1 cellular context compared by ENCODE assay signal in genomic region chr1:83919872-83920271, GRCh38.
TF ChIP-seq lines count a peak whose summit lies in the region.

No MANE protein-coding gene starts in this region.

TF ChIP-seq in K562, 482 proteins besides CTCF, POLR2A, EP300 and RAD21 (continued from another document):
- TF ChIP-seq E4F1 (CRISPR knock-in tag; IDR thresholded peaks at IDR 0.05; ENCODE audit: borderline replicate concordance): no peak
- no peak for TF ChIP-seq RBFOX2 (IDR thresholded peaks at IDR 0.05; ENCODE audit: low read depth, low read length)
- no peak for TF ChIP-seq SAP30 (IDR thresholded peaks at IDR 0.05; ENCODE audit: borderline replicate concordance, insufficient read depth, low read depth, low read length, poor library complexity, severe bottlenecking)
- no peak for TF ChIP-seq HNRNPUL1 (IDR thresholded peaks at IDR 0.05; ENCODE audit: low read length)
- no peak for TF ChIP-seq RBM15 (IDR thresholded peaks at IDR 0.05; ENCODE audit: insufficient read depth, low read length)
- TF ChIP-seq SPI1 (IDR thresholded peaks at IDR 0.05; ENCODE audit: borderline replicate concordance, low read depth, low read length): no peak
- no peak for TF ChIP-seq ZFP1 (CRISPR knock-in tag; IDR thresholded peaks at IDR 0.05)
- no peak for TF ChIP-seq FOXK1 (CRISPR knock-in tag; IDR thresholded peaks at IDR 0.05; ENCODE audit: borderline replicate concordance)
- TF ChIP-seq NR3C1 (CRISPR knock-in tag; IDR thresholded peaks at IDR 0.05): no peak
- no peak for TF ChIP-seq USF2 (CRISPR knock-in tag; IDR thresholded peaks at IDR 0.05)
- TF ChIP-seq CBX8 (IDR thresholded peaks at IDR 0.05; ENCODE audit: borderline replicate concordance, extremely low read depth, low read depth, low read length, poor library complexity, severe bottlenecking): no peak
- no peak for TF ChIP-seq SETDB1 (IDR thresholded peaks at IDR 0.05; ENCODE audit: low read length)
- TF ChIP-seq ZNF232 (CRISPR knock-in tag; IDR thresholded peaks at IDR 0.05): no peak
- peak; percentile 92 for TF ChIP-seq MAFF (IDR thresholded peaks at IDR 0.05; ENCODE audit: low read length)
- peak; percentile 96 for TF ChIP-seq MAFK (IDR thresholded peaks at IDR 0.05; ENCODE audit: low read length)
- peak; percentile 85 for TF ChIP-seq MAFG (tag; conservative IDR thresholded peaks at IDR 0.05)
- TF ChIP-seq CEBPB (tag; IDR thresholded peaks at IDR 0.05): peak; percentile 38
- TF ChIP-seq E2F1 (CRISPR knock-in tag; IDR thresholded peaks at IDR 0.05): no peak
- no peak for TF ChIP-seq PTRF (tag; IDR thresholded peaks at IDR 0.05)
- no peak for TF ChIP-seq ZMIZ1 (IDR thresholded peaks at IDR 0.05; ENCODE audit: low read depth in 2 of 2, low read length in 2 of 2)
